8 cellular contexts compared by ENCODE assay signal in genomic region chr1:88655685-88656299, GRCh38. TPM values are rescaled to one million over a fixed set of nuclear protein-coding genes. Genes with fewer than 3 reads are reported as not detected.
DNase-seq lines count a peak whose midpoint lies in the region; ATAC-seq, FAIRE-seq and TF ChIP-seq lines count a peak whose summit lies in the region.

No MANE protein-coding gene starts in this region.

- peaks cover 2% of the 10 kb centered on the region; the same call in 1 of the 2 replicates for H3K4me1 Mint-ChIP-seq in WTC11
- peaks cover 16% of the 10 kb centered on the region for H3K4me1 Mint-ChIP-seq in activated T-cell treated with anti-CD3 and anti-CD28 coated beads, Interleukin-2, amount 50 U/mL, for 72 hours (ENCODE audit: low read depth)
- peaks cover 10% of the 10 kb centered on the region for H3K4me1 Mint-ChIP-seq in activated naive CD8-positive, alpha-beta T cell treated with anti-CD3 and anti-CD28 coated beads for 36 hours

- no peaks in the 10 kb centered on the region for H3K36me3 ChIP-seq in BJ (ENCODE audit: control insufficient read depth, insufficient read depth, low read length)
- no peaks in the 10 kb centered on the region for H3K36me3 ChIP-seq in keratinocyte (ENCODE audit: control insufficient read depth in 2 of 2, extremely low read depth in 1 of 2, insufficient read depth in 2 of 2, low read length in 2 of 2)

- CTCF ChIA-PET in BJ (lab: Yijun Ruan, JAX) (interaction anchor here (0.7 to 3.9 kb wide), 15 partner anchors 9 to 233 kb away, joined by 3 to 33 read pairs (median 4); no protein-coding TSS in a partner anchor), WTC11 (lab: Charles Lee) (interaction anchor here (0.6 to 1.7 kb wide), 17 partner anchors 9 to 223 kb away, joined by 3 to 21 read pairs (median 4); partner anchors contain the start of gene PKN2)

- no peak overlapping the region for H3K27ac Mint-ChIP-seq in WTC11
- H3K27ac Mint-ChIP-seq in activated T-cell treated with anti-CD3 and anti-CD28 coated beads, Interleukin-2, amount 50 U/mL, for 72 hours, result no peak overlapping the region
- no peak overlapping the region for H3K27ac Mint-ChIP-seq in activated naive CD8-positive, alpha-beta T cell treated with anti-CD3 and anti-CD28 coated beads for 36 hours

- H4K20me1 ChIP-seq in keratinocyte (ENCODE audit: control insufficient read depth, extremely low read depth, insufficient read depth, low read length), result no peaks in the 10 kb centered on the region

- FAIRE-seq in keratinocyte (lab: Jason Lieb, UNC), result no peak

- no peak overlapping the region for H3K4me2 ChIP-seq in keratinocyte (ENCODE audit: control insufficient read depth, extremely low read depth, insufficient read depth, low read depth, low read length)

- H3K27me3 ChIP-seq in BJ (ENCODE audit: control insufficient read depth, insufficient read depth, low read length) (no peaks in the 10 kb centered on the region), keratinocyte (ENCODE audit: control insufficient read depth, extremely low read depth, insufficient read depth, low read length) (no peaks in the 10 kb centered on the region)

- no peaks in the 10 kb centered on the region for H3K36me3 Mint-ChIP-seq in WTC11
- H3K36me3 Mint-ChIP-seq in activated T-cell treated with anti-CD3 and anti-CD28 coated beads, Interleukin-2, amount 50 U/mL, for 72 hours (ENCODE audit: insufficient read depth in 2 of 2), result no peaks in the 10 kb centered on the region
- no peaks in the 10 kb centered on the region for H3K36me3 Mint-ChIP-seq in activated naive CD8-positive, alpha-beta T cell treated with anti-CD3 and anti-CD28 coated beads for 36 hours

- dilution Hi-C loops in keratinocyte (cut with MboI; ENCODE audit: extremely low pct_ligation_motif_present, low sequenced_read_pairs), result no loop called here

- H3K9me1 ChIP-seq in keratinocyte (ENCODE audit: control insufficient read depth, extremely low read depth, insufficient read depth, low read length), result no peaks in the 10 kb centered on the region

- no peak overlapping the region for H2AFZ ChIP-seq in keratinocyte (ENCODE audit: control insufficient read depth, low read length)

- H3K9ac ChIP-seq in keratinocyte (ENCODE audit: control insufficient read depth, extremely low read depth, insufficient read depth, low read length), result no peak overlapping the region

- no peak overlapping the region for H3K27ac ChIP-seq in keratinocyte (ENCODE audit: control insufficient read depth, insufficient read depth, low read length)

- ATAC-seq in WTC11, result no peak
- ATAC-seq in activated T-cell treated with anti-CD3 and anti-CD28 coated beads, Interleukin-2, amount 50 U/mL, for 72 hours (replicated peaks in 1 of 2), result no peak

- H3K4me3 ChIP-seq in BJ (ENCODE audit: low read depth, low read length) (no peak overlapping the region), keratinocyte (ENCODE audit: control insufficient read depth in 2 of 3, extremely low read depth in 1 of 3, insufficient read depth in 2 of 3, low read depth in 1 of 3, low read length in 3 of 3) (no peak overlapping the region)

- H3K4me3 Mint-ChIP-seq in WTC11, result no peak overlapping the region
- no peak overlapping the region for H3K4me3 Mint-ChIP-seq in activated T-cell treated with anti-CD3 and anti-CD28 coated beads, Interleukin-2, amount 50 U/mL, for 72 hours
- H3K4me3 Mint-ChIP-seq in activated naive CD8-positive, alpha-beta T cell treated with anti-CD3 and anti-CD28 coated beads for 36 hours, result no peak overlapping the region

- no peaks in the 10 kb centered on the region for H3K9me3 Mint-ChIP-seq in WTC11
- no peaks in the 10 kb centered on the region for H3K9me3 Mint-ChIP-seq in activated T-cell treated with anti-CD3 and anti-CD28 coated beads, Interleukin-2, amount 50 U/mL, for 72 hours
- no peaks in the 10 kb centered on the region for H3K9me3 Mint-ChIP-seq in activated naive CD8-positive, alpha-beta T cell treated with anti-CD3 and anti-CD28 coated beads for 36 hours

- no peaks in the 10 kb centered on the region for H3K9me3 ChIP-seq in keratinocyte (ENCODE audit: control insufficient read depth, low read depth, low read length)

- DNase-seq in BJ (ENCODE audit: low read depth), result peak; percentile 1
- peak; percentile 8 for DNase-seq in HS-5 (ENCODE audit: low read depth)
- no peak for DNase-seq in WTC11 (ENCODE audit: low spot score)
- DNase-seq in keratinocyte (ENCODE audit: low read depth, low spot score), result no peak
- DNase-seq in activated gamma-delta T cell treated with Interleukin-2 at 50 U/mL for 16 hours, result no peak
- DNase-seq in activated T-cell treated with anti-CD3 and anti-CD28 coated beads, Interleukin-2, amount 50 U/mL, for 72 hours, result no peak
- no peak for DNase-seq in activated naive CD8-positive, alpha-beta T cell treated with anti-CD3 and anti-CD28 coated beads for 36 hours
- DNase-seq in stimulated activated CD4-positive, alpha-beta T cell treated with anti-CD3 and anti-CD28 coated beads, Interleukin-4, amount 100 ng/mL, for 1 hour, result no peak

- TF ChIP-seq CTCF in BJ (IDR thresholded peaks at IDR 0.05; ENCODE audit: insufficient read depth, low read depth, low read length) (peak; percentile 57), WTC11 (IDR thresholded peaks at IDR 0.05) (peak; percentile 64), keratinocyte (optimal IDR thresholded peaks at IDR 0.05 in 1 of 3, IDR thresholded peaks at IDR 0.05 in 1 of 3, conservative IDR thresholded peaks at IDR 0.05 in 1 of 3; ENCODE audit: extremely low read depth in 1 of 3, insufficient read depth in 2 of 3, low read length in 3 of 3) (peak in 2 of 3 experiments; percentile 31 to 44)

- POLR2A ChIA-PET in BJ (lab: Charles Lee), result no interaction called here
- POLR2A ChIA-PET in WTC11 (lab: Charles Lee), result interaction anchor here (0.6 to 1.0 kb wide), 4 partner anchors 28 to 228 kb away, joined by 3 to 5 read pairs (median 4); partner anchors contain the start of gene PKN2

- peaks cover 6% of the 10 kb centered on the region for H3K4me1 ChIP-seq in keratinocyte (ENCODE audit: control insufficient read depth, extremely low read depth, insufficient read depth, low read length)

- H3K27me3 Mint-ChIP-seq in WTC11 (ENCODE audit: low read depth), result no peaks in the 10 kb centered on the region
- no peaks in the 10 kb centered on the region for H3K27me3 Mint-ChIP-seq in activated T-cell treated with anti-CD3 and anti-CD28 coated beads, Interleukin-2, amount 50 U/mL, for 72 hours (ENCODE audit: low read depth)
- H3K27me3 Mint-ChIP-seq in activated naive CD8-positive, alpha-beta T cell treated with anti-CD3 and anti-CD28 coated beads for 36 hours, result no peaks in the 10 kb centered on the region

- no peaks in the 10 kb centered on the region for H3K79me2 ChIP-seq in keratinocyte (ENCODE audit: control insufficient read depth, insufficient read depth, low read length)

TF ChIP-seq in WTC11, 78 proteins besides CTCF, POLR2A, EP300 and RAD21 (continues in another document):
- no peak for TF ChIP-seq ZMAT4 (CRISPR knock-in tag; IDR thresholded peaks at IDR 0.05)
- TF ChIP-seq AR (CRISPR knock-in tag; IDR thresholded peaks at IDR 0.05), result no peak

RNA-seq across cellular contexts. Expression of gene PKN2, which starts 28.3 kb away (rescaled TPM):
- polyA plus RNA-seq in BJ (2011; rRNA removed) (9.5 and 21.5 TPM in 2 replicates), keratinocyte (20.8 to 30.8 TPM (median 22.9 TPM) in 3 replicates)
- polyA minus RNA-seq in BJ (2011; rRNA and poly(A)+ RNA removed), result 12.1 and 14.5 TPM in 2 replicates
- 30.8 to 32.6 TPM (median 32.2 TPM) in 3 replicates for total RNA-seq in WTC11 (2021)
- 54.9 TPM for polyA plus RNA-seq in keratinocyte (2011; ENCODE audit: low read depth)
- polyA plus RNA-seq in keratinocyte (2011; cell fraction: cytosol; rRNA removed), result 6.7 and 13.6 TPM in 2 replicates
- polyA plus RNA-seq in keratinocyte (2011; cell fraction: nucleus; rRNA removed), result 32.7 and 52.0 TPM in 2 replicates
- polyA plus RNA-seq in keratinocyte (2012; ENCODE audit: low replicate concordance), result 15.4 and 20.1 TPM in 2 replicates
- polyA minus RNA-seq in keratinocyte, result 9.3 to 53.0 TPM (median 25.0 TPM) in 3 replicates
- polyA minus RNA-seq in keratinocyte (2011; cell fraction: cytosol; rRNA and poly(A)+ RNA removed), result 21.5 TPM
- polyA minus RNA-seq in keratinocyte (2011; cell fraction: nucleus; rRNA and poly(A)+ RNA removed), result 54.3 and 101 TPM in 2 replicates
- total RNA-seq in activated T-cell treated with anti-CD3 and anti-CD28 coated beads, Interleukin-2, amount 50 U/mL, for 72 hours, result 10 to 100 TPM; 27.4 to 28.1 TPM
- total RNA-seq in activated naive CD8-positive, alpha-beta T cell treated with anti-CD3 and anti-CD28 coated beads for 36 hours, result 10 to 100 TPM; 15.5 to 15.7 TPM

Comparison
In these comparisons a context has a peak if more than half of its experiments do, and no peak if none do; other contexts are left out.
1. DNase-seq: peak in BJ (single experiment) and HS-5 (single experiment); none in WTC11 (single experiment), keratinocyte (single experiment), activated gamma-delta T cell treated with Interleukin-2 at 50 U/mL for 16 hours (single experiment), activated T-cell treated with anti-CD3 and anti-CD28 coated beads, Interleukin-2, amount 50 U/mL, for 72 hours (0 of 2), activated naive CD8-positive, alpha-beta T cell treated with anti-CD3 and anti-CD28 coated beads for 36 hours (single experiment) and stimulated activated CD4-positive, alpha-beta T cell treated with anti-CD3 and anti-CD28 coated beads, Interleukin-4, amount 100 ng/mL, for 1 hour (single experiment).
2. Peak in every context shown above with its lines, with median percentiles within 50 percentile points of each other: CTCF ChIP-seq.